In genomic region chr16:30829130-30830071, GRCh38 we compare ENCODE assay signal across 1 cellular context.
TF ChIP-seq lines count a peak whose summit lies in the region.

No MANE protein-coding gene starts in this region.

TF ChIP-seq in K562, 482 proteins besides CTCF, POLR2A, EP300 and RAD21 (continued from another document):
- no peak for TF ChIP-seq RNF219 (CRISPR knock-in tag; IDR thresholded peaks at IDR 0.05)
TF ChIP-seq in K562: peak in this region for 1.
